14 cellular contexts compared by ENCODE assay signal in genomic region chr13:90447735-90448103, GRCh38.
DNase-seq lines count a peak whose midpoint lies in the region; ATAC-seq, FAIRE-seq and TF ChIP-seq lines count a peak whose summit lies in the region.
"Had no signal": no experiment of that assay in that cellular context is flagged by ENCODE, and none has a peak within 500 bp of the region (broad histone marks: within the 10 kb centered on the region; RNA-seq: fewer than 3 reads in every experiment).

No MANE protein-coding gene starts in this region.

- FAIRE-seq in K562 (lab: Jason Lieb, UNC), result no peak

- H3K9me1 ChIP-seq in K562 (ENCODE audit: control insufficient read depth, insufficient read depth, low read length), result no peaks in the 10 kb centered on the region

- H3K4me3 ChIP-seq in K562, result no peak overlapping the region
- H3K4me3 ChIP-seq: body of pancreas, SJCRH30 had no signal

- H3K4me1 Mint-ChIP-seq in activated T-helper 17 cell treated with anti-CD3 and anti-CD28 coated beads, Interleukin-2, amount 50 U/mL, for 72 hours, result no peaks in the 10 kb centered on the region
- no peaks in the 10 kb centered on the region for H3K4me1 Mint-ChIP-seq in stimulated activated naive B cell treated with anti-CD40 and anti-IgM and Interleukin-4, amounts not matched to agents 10 μg/mL and 1 μg/mL and 100 μg/mL, for 72 hours

- H3K4me2 ChIP-seq in K562 (ENCODE audit: insufficient read depth, low read length), result no peak overlapping the region

- BruUV-seq in K562 (replicated peaks; lab: Mats Ljungman, UMichigan), result no TSS peak

- H3K4me3 Mint-ChIP-seq in activated T-helper 17 cell treated with anti-CD3 and anti-CD28 coated beads, Interleukin-2, amount 50 U/mL, for 72 hours, result no peak overlapping the region
- H3K4me3 Mint-ChIP-seq in stimulated activated naive B cell treated with anti-CD40 and anti-IgM and Interleukin-4, amounts not matched to agents 10 μg/mL and 1 μg/mL and 100 μg/mL, for 72 hours, result no peak overlapping the region
- H3K4me3 Mint-ChIP-seq: activated T-cell treated with anti-CD3 and anti-CD28 coated beads, Interleukin-2, amount 50 U/mL, for 24 hours; nephron had no signal

- H3K27ac ChIP-seq in K562 (ENCODE audit: extremely low read depth, low read depth, low read length), result no peak overlapping the region
- H3K27ac ChIP-seq: body of pancreas, HL-60, SJCRH30 had no signal

- TF ChIP-seq POLR2A in K562 (conservative IDR thresholded peaks at IDR 0.05), result no peak

- no peak for TF ChIP-seq EP300 in K562 (IDR thresholded peaks at IDR 0.05; ENCODE audit: low read length)

- POLR2A ChIA-PET in K562 (lab: Yijun Ruan, JAX), result no interaction called here

- no peaks in the 10 kb centered on the region for H3K36me3 Mint-ChIP-seq in activated T-helper 17 cell treated with anti-CD3 and anti-CD28 coated beads, Interleukin-2, amount 50 U/mL, for 72 hours (ENCODE audit: low read depth)
- H3K36me3 Mint-ChIP-seq in stimulated activated naive B cell treated with anti-CD40 and anti-IgM and Interleukin-4, amounts not matched to agents 10 μg/mL and 1 μg/mL and 100 μg/mL, for 72 hours, result no peaks in the 10 kb centered on the region

- no peaks in the 10 kb centered on the region for H3K79me2 ChIP-seq in K562 (ENCODE audit: control insufficient read depth, insufficient read depth, low read length)

- H3K27ac Mint-ChIP-seq in activated T-helper 17 cell treated with anti-CD3 and anti-CD28 coated beads, Interleukin-2, amount 50 U/mL, for 72 hours, result no peak overlapping the region
- no peak overlapping the region for H3K27ac Mint-ChIP-seq in stimulated activated naive B cell treated with anti-CD40 and anti-IgM and Interleukin-4, amounts not matched to agents 10 μg/mL and 1 μg/mL and 100 μg/mL, for 72 hours
- H3K27ac Mint-ChIP-seq: activated T-cell treated with anti-CD3 and anti-CD28 coated beads, Interleukin-2, amount 50 U/mL, for 24 hours; nephron had no signal

- in situ Hi-C loops in K562 (cut with MboI), result no loop called here

- no peaks in the 10 kb centered on the region for H3K9me3 Mint-ChIP-seq in activated T-helper 17 cell treated with anti-CD3 and anti-CD28 coated beads, Interleukin-2, amount 50 U/mL, for 72 hours
- peaks cover 5 to 7% of the 10 kb centered on the region in 2 donors for H3K9me3 Mint-ChIP-seq in stimulated activated naive B cell treated with anti-CD40 and anti-IgM and Interleukin-4, amounts not matched to agents 10 μg/mL and 1 μg/mL and 100 μg/mL, for 72 hours
- H3K9me3 Mint-ChIP-seq: nephron had no signal

- H3K4me1 ChIP-seq in K562 (replicated peaks in 1 of 2; ENCODE audit: control insufficient read depth in 2 of 2, insufficient read depth in 2 of 2, low read length in 2 of 2), result no peaks in the 10 kb centered on the region
- H3K4me1 ChIP-seq: body of pancreas had no signal

- no peak overlapping the region for H3K9ac ChIP-seq in K562 (ENCODE audit: insufficient read depth in 1 of 2, low read depth in 2 of 2, low read length in 2 of 2)

- no peak for TF ChIP-seq CTCF in K562 (IDR thresholded peaks at IDR 0.05 in 2 of 3, conservative IDR thresholded peaks at IDR 0.05 in 1 of 3; ENCODE audit: insufficient read depth in 2 of 3, low read depth in 1 of 3, low read length in 3 of 3)

- no peaks in the 10 kb centered on the region for H4K20me1 ChIP-seq in K562 (replicated peaks; ENCODE audit: control insufficient read depth, insufficient read depth, low read length)

- H3K9me3 ChIP-seq in K562 (replicated peaks; ENCODE audit: control insufficient read depth, insufficient read depth, low read depth, low read length), result peaks cover 4% of the 10 kb centered on the region; the same call in 1 of the 2 replicates
- H3K9me3 ChIP-seq: body of pancreas, SJCRH30 had no signal

- DNase-seq in AG08395 (ENCODE audit: low spot score) (peak; percentile 56), HS-27A (ENCODE audit: low read depth) (peak; percentile 51), K562 (ENCODE audit: extremely low read depth in 1 of 4, low spot score in 3 of 4) (no peak), iris pigment epithelial cell (ENCODE audit: low read depth) (peak; percentile 93), HuH-7.5 (ENCODE audit: low spot score) (no peak)
- DNase-seq in stimulated activated naive B cell treated with anti-CD40 and anti-IgM and Interleukin-4, amounts not matched to agents 10 μg/mL and 1 μg/mL and 100 μg/mL, for 72 hours, result no peak
- DNase-seq: activated T-cell treated with anti-CD3 and anti-CD28 coated beads, Interleukin-2, amount 50 U/mL, for 24 hours; body of pancreas; NCI-H1105; SJCRH30 had no signal

- TF ChIP-seq RAD21 in K562 (CRISPR knock-in tag; conservative IDR thresholded peaks at IDR 0.05 in 1 of 2, IDR thresholded peaks at IDR 0.05 in 1 of 2), result no peak

- no peak overlapping the region for H2AFZ ChIP-seq in K562 (ENCODE audit: low read depth, low read length)

- H3K27me3 Mint-ChIP-seq in activated T-helper 17 cell treated with anti-CD3 and anti-CD28 coated beads, Interleukin-2, amount 50 U/mL, for 72 hours, result no peaks in the 10 kb centered on the region
- no peaks in the 10 kb centered on the region for H3K27me3 Mint-ChIP-seq in stimulated activated naive B cell treated with anti-CD40 and anti-IgM and Interleukin-4, amounts not matched to agents 10 μg/mL and 1 μg/mL and 100 μg/mL, for 72 hours
- H3K27me3 Mint-ChIP-seq: activated T-cell treated with anti-CD3 and anti-CD28 coated beads, Interleukin-2, amount 50 U/mL, for 24 hours had no signal

- intact Hi-C loops in K562 (cut with micrococcal nuclease), result no loop called here

- no peaks in the 10 kb centered on the region for H3K36me3 ChIP-seq in K562 (ENCODE audit: control insufficient read depth, insufficient read depth, low read length)
- H3K36me3 ChIP-seq: SJCRH30 had no signal

- ATAC-seq in K562 (no peak), HG02981 (IDR thresholded peaks at IDR 0.05; ENCODE audit: unreplicated experiment) (no peak)
- no peak for ATAC-seq in activated T-helper 17 cell treated with anti-CD3 and anti-CD28 coated beads, Interleukin-2, amount 50 U/mL, for 72 hours (replicated peaks)
- no peak for ATAC-seq in stimulated activated naive B cell treated with anti-CD40 and anti-IgM and Interleukin-4, amounts not matched to agents 10 μg/mL and 1 μg/mL and 100 μg/mL, for 72 hours (replicated peaks)
- ATAC-seq: body of pancreas had no signal

- CTCF ChIA-PET in K562 (lab: Yijun Ruan, JAX; ENCODE audit: low intra/inter-chr PET ratio), result no interaction called here

- H3K27me3 ChIP-seq in K562 (ENCODE audit: control insufficient read depth in 2 of 2, insufficient read depth in 2 of 2, low read length in 2 of 2), result no peaks in the 10 kb centered on the region
- H3K27me3 ChIP-seq: body of pancreas, SJCRH30 had no signal

TF ChIP-seq in K562, 482 proteins besides CTCF, POLR2A, EP300 and RAD21:
- 0 out of 2 replicates have a peak, but pooled peaks have one; percentile 57 for TF ChIP-seq ZBTB43 (CRISPR knock-in tag; IDR thresholded peaks at IDR 0.05)
- no peak for TF ChIP-seq BDP1 (IDR thresholded peaks at IDR 0.05; ENCODE audit: insufficient read depth, insufficient read length)
- no peak for TF ChIP-seq MTA2 (IDR thresholded peaks at IDR 0.05; ENCODE audit: low read depth)
- no peak for TF ChIP-seq SAFB (IDR thresholded peaks at IDR 0.05; ENCODE audit: borderline replicate concordance, low read depth, low read length)
- TF ChIP-seq MTA3 (IDR thresholded peaks at IDR 0.05; ENCODE audit: borderline replicate concordance), result no peak
- TF ChIP-seq IRF2 (CRISPR knock-in tag; IDR thresholded peaks at IDR 0.05), result no peak

Comparison
In these comparisons a context has a peak if more than half of its experiments do, and no peak if none do; other contexts are left out.
1. DNase-seq: peak in AG08395 (single experiment), HS-27A (single experiment) and iris pigment epithelial cell (single experiment); none in K562 (0 of 4), HuH-7.5 (single experiment) and stimulated activated naive B cell treated with anti-CD40 and anti-IgM and Interleukin-4, amounts not matched to agents 10 μg/mL and 1 μg/mL and 100 μg/mL, for 72 hours (single experiment).